In genomic region chr1:116435806-116436486, GRCh38 we compare ENCODE assay signal across 13 cellular contexts.
"Had no signal": no experiment of that assay in that cellular context is flagged by ENCODE, and none has a peak within 500 bp of the region (broad histone marks: within the 10 kb centered on the region; RNA-seq: fewer than 3 reads in every experiment).

No MANE protein-coding gene starts in this region.

- DNase-seq: activated CD4-positive, alpha-beta T cell treated with anti-CD3 and anti-CD28 coated beads, Interleukin-2, amount 50 U/mL, for 48 hours; activated CD4-positive, CD25-positive, alpha-beta regulatory T cell treated with anti-CD3 and anti-CD28 coated beads, Interleukin-2, amount 50 U/mL, for 72 hours; activated CD8-positive, alpha-beta memory T cell treated with anti-CD3 and anti-CD28 coated beads, Interleukin-2, amount 50 U/mL, for 4 hours; activated naive CD4-positive, alpha-beta T cell treated with anti-CD3 and anti-CD28 coated beads for 36 hours; amniotic stem cell; colonic mucosa; esophagus squamous epithelium; kidney; left ventricle myocardium inferior; naive B cell; stimulated activated CD4-positive, alpha-beta T cell treated with anti-CD3 and anti-CD28 coated beads, Interleukin-1b, Interleukin-23, amount 100 ng/mL, for 48 hours; T1000; thyroid gland had no signal

- H3K27ac Mint-ChIP-seq: activated naive CD4-positive, alpha-beta T cell treated with anti-CD3 and anti-CD28 coated beads for 36 hours; naive B cell had no signal

- H3K4me1 Mint-ChIP-seq: naive B cell had no signal

- H3K4me3 Mint-ChIP-seq: activated naive CD4-positive, alpha-beta T cell treated with anti-CD3 and anti-CD28 coated beads for 36 hours; naive B cell had no signal

- H3K9me3 Mint-ChIP-seq: activated naive CD4-positive, alpha-beta T cell treated with anti-CD3 and anti-CD28 coated beads for 36 hours had no signal

- H3K36me3 Mint-ChIP-seq: naive B cell had no signal
